In the genomic region with DNA sequence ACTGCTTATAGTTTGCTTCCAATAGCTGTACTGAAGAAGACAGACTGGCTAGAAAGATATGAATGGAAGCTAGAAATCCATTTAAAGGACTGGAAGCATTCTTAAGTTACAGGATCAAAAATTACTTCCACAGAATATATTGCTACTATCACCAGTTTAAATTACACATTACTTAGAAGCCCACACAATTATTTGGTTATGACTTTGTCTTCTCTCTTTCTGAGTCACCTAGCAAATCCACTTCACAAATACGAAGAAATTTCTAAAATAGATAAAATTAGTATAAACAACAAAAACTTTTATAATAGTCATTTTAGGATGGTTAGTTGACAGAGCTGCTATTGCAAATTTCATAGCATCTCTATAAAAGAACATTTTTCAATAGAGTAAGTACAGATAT, we compare ENCODE assay signal across 19 cellular contexts.
DNase-seq lines count a peak whose midpoint lies in the region; ATAC-seq, FAIRE-seq and TF ChIP-seq lines count a peak whose summit lies in the region.
"Had no signal": no experiment of that assay in that cellular context is flagged by ENCODE, and none has a peak within 500 bp of the region (broad histone marks: within the 10 kb centered on the region; RNA-seq: fewer than 3 reads in every experiment).

No MANE protein-coding gene starts in this region.

- H3F3A ChIP-seq in GM23248 (ENCODE audit: insufficient read depth), result peaks cover 4% of the 10 kb centered on the region; the same call in 1 of the 2 replicates

- H3K27ac Mint-ChIP-seq in stimulated activated effector memory CD8-positive, alpha-beta T cell treated with anti-CD3 and anti-CD28 coated beads, Interleukin-12 subunit alpha, Interleukin-12 subunit beta, amount 100 ng/mL, for 72 hours, result no peak overlapping the region
- H3K27ac Mint-ChIP-seq: CD4-positive, CD25-positive, alpha-beta regulatory T cell; CD8-positive, alpha-beta T cell; H9 had no signal

- H3K4me3 ChIP-seq in GM23248, result no peak overlapping the region
- H3K4me3 ChIP-seq in GM12878, result no peak overlapping the region
- H3K4me3 ChIP-seq in BE2C (ENCODE audit: low read depth, low read length), result no peak overlapping the region
- H3K4me3 ChIP-seq: BLaER1 had no signal

- ATAC-seq in HG02610 (IDR thresholded peaks at IDR 0.05; ENCODE audit: unreplicated experiment), result peak; percentile 53
- no peak for ATAC-seq in GM12878
- peak; percentile 61 for ATAC-seq in stimulated activated effector memory CD8-positive, alpha-beta T cell treated with anti-CD3 and anti-CD28 coated beads, Interleukin-12 subunit alpha, Interleukin-12 subunit beta, amount 100 ng/mL, for 72 hours
- ATAC-seq: CD8-positive, alpha-beta T cell; HCT116 had no signal

- H3K36me3 ChIP-seq in GM23248 (ENCODE audit: low read depth) (no peaks in the 10 kb centered on the region), GM12878 (ENCODE audit: control insufficient read depth in 2 of 2, insufficient read depth in 2 of 2, low read length in 1 of 2) (no peaks in the 10 kb centered on the region), BE2C (no peaks in the 10 kb centered on the region)

- DNase-seq in GM23248, result peak; percentile 7
- DNase-seq in GM12878 (ENCODE audit: low read depth, low spot score), result no peak
- DNase-seq in stimulated activated effector memory CD8-positive, alpha-beta T cell treated with anti-CD3 and anti-CD28 coated beads, Interleukin-12 subunit alpha, Interleukin-12 subunit beta, amount 100 ng/mL, for 72 hours (ENCODE audit: low spot score in 2 of 2), result no peak
- no peak for DNase-seq in BE2C
- DNase-seq in NAMALWA (ENCODE audit: low spot score), result no peak
- DNase-seq in NCI-H1694 treated with DMSO at 0.1 percent for 48 hours (lab: John Stamatoyannopoulos, UW), result no peak
- DNase-seq: Caco-2; CD4-positive, CD25-positive, alpha-beta regulatory T cell; CD8-positive, alpha-beta T cell; DMS 273 treated with DMSO at 0.1 percent for 48 hours; DMS79 treated with DMSO at 0.1 percent for 48 hours; GF-D8; H9 had no signal

- H4K20me1 ChIP-seq in GM23248 (ENCODE audit: insufficient read depth), result no peaks in the 10 kb centered on the region
- no peaks in the 10 kb centered on the region for H4K20me1 ChIP-seq in GM12878 (ENCODE audit: control insufficient read depth, insufficient read depth)
- H4K20me1 ChIP-seq: BLaER1 had no signal

- no TSS peak for BruUV-seq in GM12878 (replicated peaks; lab: Mats Ljungman, UMichigan)

- peak; percentile 13 for FAIRE-seq in GM12878 (lab: Jason Lieb, UNC)
- FAIRE-seq: GM12892, H1 had no signal

- H2AFZ ChIP-seq in GM23248, result no peak overlapping the region
- no peak overlapping the region for H2AFZ ChIP-seq in GM12878 (ENCODE audit: control insufficient read depth, low read depth, low read length)

- peaks cover 32% of the 10 kb centered on the region for H3K36me3 Mint-ChIP-seq in stimulated activated effector memory CD8-positive, alpha-beta T cell treated with anti-CD3 and anti-CD28 coated beads, Interleukin-12 subunit alpha, Interleukin-12 subunit beta, amount 100 ng/mL, for 72 hours

- no peak for TF ChIP-seq POLR2A in GM12878 (IDR thresholded peaks at IDR 0.05; ENCODE audit: low read depth, low read length)

- in situ Hi-C loops in GM23248 (cut with MboI) (no loop called here), GM12878 (cut with MboI) (no loop called here)

- CTCF ChIA-PET in GM12878 (lab: Yijun Ruan, JAX), result interaction anchor here (1.2 kb wide), 1 partner anchor 62 kb away, joined by 6 read pairs; no protein-coding TSS in a partner anchor

- SMC1A ChIA-PET in GM12878 (lab: Charles Lee; ENCODE audit: uncharacterized antibody, unreplicated experiment), result interaction anchor here (1.1 to 2.0 kb wide), 3 partner anchors 11 to 62 kb away, joined by 3 to 8 read pairs (median 5); no protein-coding TSS in a partner anchor

- no peak overlapping the region for H3K27ac ChIP-seq in GM23248
- H3K27ac ChIP-seq in GM12878 (ENCODE audit: control insufficient read depth, insufficient read depth), result no peak overlapping the region
- H3K27ac ChIP-seq: BLaER1, C4-2B had no signal

- RAD21 ChIA-PET in GM12878 (lab: Charles Lee; ENCODE audit: unreplicated experiment), result interaction anchor here (1.1 to 1.6 kb wide), 2 partner anchors 13 to 62 kb away, joined by 3 to 5 read pairs; no protein-coding TSS in a partner anchor

- no peak overlapping the region for H3K4me2 ChIP-seq in GM23248 (ENCODE audit: unreplicated experiment)
- no peak overlapping the region for H3K4me2 ChIP-seq in GM12878 (ENCODE audit: control insufficient read depth, insufficient read depth)
- H3K4me2 ChIP-seq: BLaER1 had no signal

- TF ChIP-seq CTCF in GM12878 (IDR thresholded peaks at IDR 0.05 in 2 of 3, conservative IDR thresholded peaks at IDR 0.05 in 1 of 3; ENCODE audit: control insufficient read depth in 2 of 3, extremely low read depth in 1 of 3, insufficient read depth in 1 of 3, low read depth in 3 of 3, low read length in 3 of 3) (no peak), BE2C (IDR thresholded peaks at IDR 0.05; ENCODE audit: low read depth, low read length) (no peak)

- TF ChIP-seq RAD21 in GM12878 (IDR thresholded peaks at IDR 0.05; ENCODE audit: insufficient read depth, low read depth, low read length), result no peak

- H3K9me3 ChIP-seq in GM23248 (ENCODE audit: low read depth) (no peaks in the 10 kb centered on the region), GM12878 (replicated peaks; ENCODE audit: control insufficient read depth, insufficient read depth, low read length) (no peaks in the 10 kb centered on the region), BE2C (no peaks in the 10 kb centered on the region)
- H3K9me3 ChIP-seq: BLaER1, Caco-2 had no signal

- WGBS in GM23248 (ENCODE audit: low coverage in 1 of 2, low lambda C conversion rate in 2 of 2, missing lambda C conversion rate in 2 of 2), 2 experiments, result 76 to 84% methylated on average over 1 of the region's 1 CpG
- WGBS in GM12878 (ENCODE audit: insufficient coverage, insufficient replicate concordance, low lambda C conversion rate, missing lambda C conversion rate), result 41% methylated on average over 1 of the region's 1 CpG

- TF ChIP-seq EP300 in GM12878 (IDR thresholded peaks at IDR 0.05; ENCODE audit: borderline replicate concordance in 1 of 2, control insufficient read depth in 1 of 2, low read depth in 2 of 2, low read length in 2 of 2), result no peak

- H3K4me1 ChIP-seq in GM23248 (ENCODE audit: insufficient read depth) (peaks cover 11% of the 10 kb centered on the region; the same call in 1 of the 2 replicates), GM12878 (ENCODE audit: control insufficient read depth, insufficient read depth, low read length) (no peaks in the 10 kb centered on the region), BE2C (no peaks in the 10 kb centered on the region)
- H3K4me1 ChIP-seq: BLaER1, Caco-2 had no signal

- H3K9ac ChIP-seq in GM23248 (no peak overlapping the region), GM12878 (ENCODE audit: control insufficient read depth, insufficient read depth, low read length) (no peak overlapping the region)
- H3K9ac ChIP-seq: BLaER1 had no signal

- H3K9me2 ChIP-seq in GM23248 (ENCODE audit: insufficient read depth), result no peaks in the 10 kb centered on the region

- intact Hi-C loops in GM12878 (cut with micrococcal nuclease; ENCODE audit: unreplicated experiment), result no loop called here

- H3K4me1 Mint-ChIP-seq in stimulated activated effector memory CD8-positive, alpha-beta T cell treated with anti-CD3 and anti-CD28 coated beads, Interleukin-12 subunit alpha, Interleukin-12 subunit beta, amount 100 ng/mL, for 72 hours, result no peaks in the 10 kb centered on the region
- H3K4me1 Mint-ChIP-seq: H9 had no signal

- H3K27me3 ChIP-seq in GM23248 (replicated peaks; ENCODE audit: insufficient read depth) (no peaks in the 10 kb centered on the region), GM12878 (replicated peaks in 1 of 2; ENCODE audit: control insufficient read depth in 2 of 2, insufficient read depth in 2 of 2, low read length in 1 of 2) (no peaks in the 10 kb centered on the region), BE2C (no peaks in the 10 kb centered on the region)
- H3K27me3 ChIP-seq: BLaER1 had no signal

- POLR2A ChIA-PET in GM12878 (lab: Charles Lee), result interaction anchor here (0.5 kb wide), 1 partner anchor 105 kb away, joined by 3 read pairs; no protein-coding TSS in a partner anchor

- no peaks in the 10 kb centered on the region for H3K79me2 ChIP-seq in GM23248 (ENCODE audit: insufficient read depth)
- H3K79me2 ChIP-seq in GM12878 (ENCODE audit: control insufficient read depth, insufficient read depth, low read length), result no peaks in the 10 kb centered on the region

- H3K4me3 Mint-ChIP-seq in stimulated activated effector memory CD8-positive, alpha-beta T cell treated with anti-CD3 and anti-CD28 coated beads, Interleukin-12 subunit alpha, Interleukin-12 subunit beta, amount 100 ng/mL, for 72 hours, result no peak overlapping the region
- H3K4me3 Mint-ChIP-seq: CD4-positive, CD25-positive, alpha-beta regulatory T cell; CD8-positive, alpha-beta T cell; H9 had no signal

- H3K9me3 Mint-ChIP-seq in stimulated activated effector memory CD8-positive, alpha-beta T cell treated with anti-CD3 and anti-CD28 coated beads, Interleukin-12 subunit alpha, Interleukin-12 subunit beta, amount 100 ng/mL, for 72 hours, result no peaks in the 10 kb centered on the region
- H3K9me3 Mint-ChIP-seq: CD4-positive, CD25-positive, alpha-beta regulatory T cell; CD8-positive, alpha-beta T cell; H9 had no signal

TF ChIP-seq in GM12878, 131 proteins besides CTCF, POLR2A, EP300 and RAD21:
- no peak for TF ChIP-seq SIX5 (IDR thresholded peaks at IDR 0.05; ENCODE audit: low read depth, low read length, severe bottlenecking)
- peak; percentile 76 for TF ChIP-seq JUNB (IDR thresholded peaks at IDR 0.05)
